Comparison of ENCODE assay signal across 9 cellular contexts in the genomic region with DNA sequence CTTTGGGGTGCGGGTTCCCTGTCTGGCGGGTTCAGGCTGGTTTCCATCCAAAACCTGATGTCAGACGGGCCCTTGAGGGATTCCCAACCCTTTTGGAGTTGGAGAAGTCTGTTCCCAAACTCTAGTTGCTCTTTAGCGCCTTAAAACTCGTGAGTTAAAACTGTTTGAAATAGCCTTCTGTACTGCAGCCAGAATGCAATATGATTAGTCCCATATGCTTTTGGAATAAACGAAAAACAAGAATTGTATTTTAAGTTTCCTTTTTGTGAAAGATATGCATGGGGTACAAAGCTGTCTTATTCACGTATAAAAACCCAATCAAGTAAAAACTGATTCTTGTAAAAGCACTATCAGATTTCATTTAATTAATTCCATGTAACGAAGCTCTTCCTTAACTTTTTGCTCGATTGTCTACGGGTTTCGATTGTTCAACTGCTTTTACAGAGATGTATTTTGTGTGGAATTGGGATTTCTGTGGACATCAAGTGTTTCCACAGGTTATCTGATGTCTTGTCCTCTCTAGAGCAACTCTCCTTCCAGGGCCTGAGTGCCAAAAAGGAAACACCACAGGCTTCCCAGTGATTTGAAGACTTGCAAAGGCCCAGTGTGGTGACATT. TPM values are rescaled to one million over a fixed set of nuclear protein-coding genes. Genes with fewer than 3 reads are reported as not detected.
DNase-seq lines count a peak whose midpoint lies in the region; ATAC-seq and TF ChIP-seq lines count a peak whose summit lies in the region.
"Had no signal": no experiment of that assay in that cellular context is flagged by ENCODE, and none has a peak within 500 bp of the region (broad histone marks: within the 10 kb centered on the region; RNA-seq: fewer than 3 reads in every experiment).

No MANE protein-coding gene starts in this region.

- intact Hi-C loops in sigmoid colon (cut with DNase I), result no loop called here

- TF ChIP-seq EP300 in sigmoid colon (IDR thresholded peaks at IDR 0.05), result no peak

- H3K27ac ChIP-seq in WERI-Rb-1 (no peak overlapping the region), sigmoid colon (peak overlapping the region; percentile 83 to 92 (median 87))

- TF ChIP-seq POLR2A in sigmoid colon (IDR thresholded peaks at IDR 0.05), result no peak

- H3K36me3 ChIP-seq in WERI-Rb-1 (no peaks in the 10 kb centered on the region), sigmoid colon (no peaks in the 10 kb centered on the region)

- TF ChIP-seq CTCF in GM12875 (IDR thresholded peaks at IDR 0.05; ENCODE audit: borderline replicate concordance, insufficient read depth, low read depth, low read length) (no peak), WERI-Rb-1 (IDR thresholded peaks at IDR 0.05; ENCODE audit: low read depth, low read length) (no peak), foreskin fibroblast (IDR thresholded peaks at IDR 0.05; ENCODE audit: low read depth, low read length) (no peak), sigmoid colon (IDR thresholded peaks at IDR 0.05) (no peak)

- peak overlapping the region; percentile 42 for H3K4me3 ChIP-seq in GM12875 (ENCODE audit: low read depth, low read length)
- peak overlapping the region; percentile 61 for H3K4me3 ChIP-seq in WERI-Rb-1 (ENCODE audit: low read depth, low read length)
- H3K4me3 ChIP-seq in foreskin fibroblast (ENCODE audit: low read depth in 1 of 2, low read length in 2 of 2), result peak overlapping the region; percentile 64 to 65
- H3K4me3 ChIP-seq in sigmoid colon, result peak overlapping the region; percentile 59 to 61 (median 60)

- DNase-seq in WERI-Rb-1, result no peak
- peak in 1 of 2 donors; percentile 36 for DNase-seq in foreskin fibroblast
- peak; percentile 53 for DNase-seq in sigmoid colon
- no peak for DNase-seq in NAMALWA (ENCODE audit: low spot score)
- no peak for DNase-seq in G401 (ENCODE audit: low spot score)
- DNase-seq: SHP77 had no signal

- H3K27me3 ChIP-seq in WERI-Rb-1 (ENCODE audit: insufficient read depth, low read depth, severe bottlenecking) (peaks cover 10% of the 10 kb centered on the region), sigmoid colon (no peaks in the 10 kb centered on the region)

- ATAC-seq in HG03025 (IDR thresholded peaks at IDR 0.05; ENCODE audit: low FRiP score, unreplicated experiment), result no peak
- no peak for ATAC-seq in HG02840 (IDR thresholded peaks at IDR 0.05; ENCODE audit: low FRiP score, unreplicated experiment)

- 67 to 81% methylated on average over 11 of the region's 11 CpGs for WGBS in sigmoid colon, 2 donors

- in situ Hi-C loops in G401 (cut with HindIII; ENCODE audit: low sequenced_read_pairs), result no loop called here

- H3K4me1 ChIP-seq in sigmoid colon, result peaks cover 0 to 45% (median 12%) of the 10 kb centered on the region in 4 donors

- H3K9me3 ChIP-seq in WERI-Rb-1 (ENCODE audit: severe bottlenecking) (no peaks in the 10 kb centered on the region), sigmoid colon (no peaks in the 10 kb centered on the region)

RNA-seq across cellular contexts. Expression of a gene that starts 49.5 kb away (rescaled TPM):
- 1 to 10 TPM in 1 of 4 donors, under 1 TPM in 1, not detected in 2; 0.68 to 2.2 TPM for total RNA-seq in sigmoid colon
- polyA plus RNA-seq in sigmoid colon, result under 1 TPM in 1 of 3 donors, not detected in 2; 0.16 TPM
- not detected in 2 replicates for total RNA-seq in G401 (2014; rRNA removed; shearing (Covaris generic))
